9 cellular contexts compared by ENCODE assay signal in the genomic region with DNA sequence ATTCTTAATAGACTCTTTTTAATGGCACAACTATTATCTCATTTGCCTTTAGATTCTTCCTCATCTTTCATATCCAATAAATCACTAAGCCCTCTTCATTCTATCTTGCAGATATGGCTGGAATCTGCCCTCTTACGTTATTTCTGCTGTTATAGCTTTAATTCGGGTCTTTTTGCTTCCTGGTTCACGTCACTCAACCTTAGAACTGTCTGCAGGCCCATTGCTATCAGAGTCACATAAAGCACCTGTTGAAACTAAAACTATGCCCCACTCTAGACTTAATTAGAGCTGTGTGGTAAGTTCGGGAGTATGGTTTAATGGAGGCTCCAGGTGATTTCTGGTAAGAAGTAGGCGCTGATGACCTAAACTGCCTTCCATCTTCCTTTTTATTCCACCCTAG. TPM values are rescaled to one million over a fixed set of nuclear protein-coding genes. Genes with fewer than 3 reads are reported as not detected.
A peak's percentile ranks its signal among the peaks of the same experiment; 100 is the strongest.
DNase-seq lines count a peak whose midpoint lies in the region; ATAC-seq and TF ChIP-seq lines count a peak whose summit lies in the region.
"Had no signal": no experiment of that assay in that cellular context is flagged by ENCODE, and none has a peak within 500 bp of the region (broad histone marks: within the 10 kb centered on the region; RNA-seq: fewer than 3 reads in every experiment).

No MANE protein-coding gene starts in this region.

- TF ChIP-seq CTCF in RWPE2 (IDR thresholded peaks at IDR 0.05; ENCODE audit: poor library complexity, severe bottlenecking) (no peak), foreskin fibroblast (IDR thresholded peaks at IDR 0.05; ENCODE audit: low read depth, low read length) (no peak), smooth muscle cell (IDR thresholded peaks at IDR 0.05; ENCODE audit: borderline replicate concordance, insufficient read depth, poor library complexity, severe bottlenecking) (no peak)

- DNase-seq in NCI-H2107 treated with DMSO at 0.1 percent for 48 hours (lab: John Stamatoyannopoulos, UW; ENCODE audit: unreplicated experiment) = peak; percentile 27
- DNase-seq in NCI-H2107 (lab: John Stamatoyannopoulos, UW) = no peak
- DNase-seq in RWPE2 (ENCODE audit: low spot score) = no peak
- DNase-seq in foreskin fibroblast = no peak
- no peak for DNase-seq in smooth muscle cell (lab: John Stamatoyannopoulos, UW; ENCODE audit: unreplicated experiment)
- DNase-seq in inferior parietal cortex (ENCODE audit: extremely low spot score) = no peak
- no peak for DNase-seq in EL
- DNase-seq: COR-L47 had no signal

- H3F3A ChIP-seq in smooth muscle cell (ENCODE audit: low read depth) = no peaks in the 10 kb centered on the region

- no peak for ATAC-seq in RWPE2 (ENCODE audit: low read depth)
- no peak for ATAC-seq in HG02973 (IDR thresholded peaks at IDR 0.05; ENCODE audit: unreplicated experiment)

- H2AFZ ChIP-seq in smooth muscle cell (ENCODE audit: low read depth) = peak overlapping the region; percentile 96

- peak overlapping the region; percentile 58 for H3K4me3 ChIP-seq in RWPE2 (ENCODE audit: severe bottlenecking)
- H3K4me3 ChIP-seq in foreskin fibroblast (ENCODE audit: low read depth in 1 of 2, low read length in 2 of 2) = peak overlapping the region; percentile 64 to 98
- peak overlapping the region; percentile 87 for H3K4me3 ChIP-seq in smooth muscle cell

- H3K27me3 ChIP-seq in RWPE2 (ENCODE audit: insufficient read depth, poor library complexity, severe bottlenecking) (no peaks in the 10 kb centered on the region), smooth muscle cell (ENCODE audit: low read depth) (no peaks in the 10 kb centered on the region)

- H3K9me3 ChIP-seq in RWPE2 (ENCODE audit: severe bottlenecking) = no peaks in the 10 kb centered on the region
- no peaks in the 10 kb centered on the region for H3K9me3 ChIP-seq in smooth muscle cell (replicated peaks; ENCODE audit: low read depth)

- H3K27ac ChIP-seq in RWPE2 (ENCODE audit: poor library complexity, severe bottlenecking) (peak overlapping the region; percentile 46), smooth muscle cell (ENCODE audit: low read depth) (no peak overlapping the region)

- 0 out of 2 replicates have a peak, but pooled peaks cover 5% of the 10 kb centered on the region for H3K36me3 ChIP-seq in RWPE2 (ENCODE audit: low read depth)
- no peaks in the 10 kb centered on the region for H3K36me3 ChIP-seq in smooth muscle cell (ENCODE audit: low read depth)

- WGBS in smooth muscle cell (ENCODE audit: low lambda C conversion rate) = 63% methylated on average over 5 of the region's 5 CpGs

- no peaks in the 10 kb centered on the region for H4K20me1 ChIP-seq in smooth muscle cell (ENCODE audit: low read depth)

- H3K9ac ChIP-seq in smooth muscle cell (ENCODE audit: low read depth) = peak overlapping the region; percentile 92

- H3K4me2 ChIP-seq in smooth muscle cell = peak overlapping the region; percentile 86

- H3K79me2 ChIP-seq in smooth muscle cell (ENCODE audit: low read depth) = peaks cover 51% of the 10 kb centered on the region

- H3K4me1 ChIP-seq in RWPE2 (ENCODE audit: insufficient read depth, poor library complexity, severe bottlenecking) (no peaks in the 10 kb centered on the region), smooth muscle cell (ENCODE audit: low read depth) (peaks cover 9% of the 10 kb centered on the region)

RNA-seq across cellular contexts. Expression of a gene that starts 1.0 kb away (rescaled TPM):
- 8.9 and 9.3 TPM in 2 replicates for total RNA-seq in smooth muscle cell
- polyA plus RNA-seq in smooth muscle cell = 7.4 and 10.4 TPM in 2 replicates

RNA-seq across cellular contexts. Expression of a gene that starts 1.1 kb away (rescaled TPM):
- total RNA-seq in smooth muscle cell = 7.4 and 8.2 TPM in 2 replicates
- polyA plus RNA-seq in smooth muscle cell = 5.7 and 6.2 TPM in 2 replicates
